ENCODE assay signal across 21 cellular contexts in genomic region chr15:88738796-88739195, GRCh38.
DNase-seq lines count a peak whose midpoint lies in the region; ATAC-seq and TF ChIP-seq lines count a peak whose summit lies in the region.
"Had no signal": no experiment of that assay in that cellular context is flagged by ENCODE, and none has a peak within 500 bp of the region (broad histone marks: within the 10 kb centered on the region; RNA-seq: fewer than 3 reads in every experiment).

No MANE protein-coding gene starts in this region.

- H3K27ac ChIP-seq in osteoblast (ENCODE audit: low read depth, low read length): no peak overlapping the region
- H3K27ac ChIP-seq in endodermal cell (ENCODE audit: low read depth, low read length): no peak overlapping the region
- H3K27ac ChIP-seq: C4-2B, SJSA1 had no signal

- intact Hi-C loops in cardiac septum (cut with DNase I): no loop called here
- intact Hi-C loops in Right ventricle myocardium inferior (cut with DNase I): no loop called here

- peaks cover 12% of the 10 kb centered on the region for H3K4me1 Mint-ChIP-seq in endodermal cell

- H3K9me3 Mint-ChIP-seq in endodermal cell: peaks cover 8% of the 10 kb centered on the region

- H3K79me2 ChIP-seq in osteoblast (ENCODE audit: insufficient read depth, low read length): no peaks in the 10 kb centered on the region

- DNase-seq in cardiac septum (ENCODE audit: low spot score) (peak; percentile 43), Right ventricle myocardium inferior (ENCODE audit: missing footprints) (no peak), fibroblast of mammary gland (ENCODE audit: low read depth) (peak; percentile 3), osteoblast (ENCODE audit: insufficient read length, low spot score, missing footprints) (peak; percentile 80), Ammon's horn (ENCODE audit: low spot score) (no peak), endodermal cell (no peak), HPDE6-E6E7 (ENCODE audit: extremely low spot score) (no peak)
- DNase-seq: 8988T, EL, MV-4-11, NCI-H1436, NCI-H2029, NCI-H2171, NCI-H446, NCI-H748 treated with DMSO at 0.1 percent for 48 hours, PC-3 had no signal

- 87 to 94% methylated on average over 3 to 4 of the region's 4 CpGs for WGBS in endodermal cell (ENCODE audit: insufficient coverage in 1 of 2, insufficient read length in 1 of 2), 2 experiments

- H3K9me3 ChIP-seq in osteoblast (ENCODE audit: low read depth, low read length) (no peaks in the 10 kb centered on the region), endodermal cell (ENCODE audit: control insufficient read depth, low read length) (peaks cover 2% of the 10 kb centered on the region)
- H3K9me3 ChIP-seq: SJSA1 had no signal

- H3K27me3 ChIP-seq in osteoblast (ENCODE audit: insufficient read depth, low read length) (peaks cover 3% of the 10 kb centered on the region), endodermal cell (ENCODE audit: control insufficient read depth, insufficient read depth, low read length, poor library complexity, severe bottlenecking) (no peaks in the 10 kb centered on the region)

- H3K36me3 ChIP-seq in osteoblast (ENCODE audit: insufficient read depth, low read length) (no peaks in the 10 kb centered on the region), endodermal cell (ENCODE audit: control insufficient read depth, insufficient read depth, low read length) (no peaks in the 10 kb centered on the region)
- H3K36me3 ChIP-seq: SJSA1 had no signal

- TF ChIP-seq CTCF in fibroblast of mammary gland (conservative IDR thresholded peaks at IDR 0.05; ENCODE audit: control insufficient read depth, insufficient read depth, low read depth, low read length) (no peak), osteoblast (IDR thresholded peaks at IDR 0.05; ENCODE audit: extremely low read depth, low read depth, low read length) (no peak), endodermal cell (conservative IDR thresholded peaks at IDR 0.05) (no peak)

- ATAC-seq in Right ventricle myocardium inferior (no peak), GM18909 (IDR thresholded peaks at IDR 0.05; ENCODE audit: poor library complexity, unreplicated experiment) (no peak)
- ATAC-seq: HCT116, K562, PC-3 had no signal

- H2AFZ ChIP-seq in osteoblast (ENCODE audit: low read length): no peak overlapping the region

- no peak overlapping the region for H3K27ac Mint-ChIP-seq in endodermal cell

- H3K4me2 ChIP-seq in osteoblast (ENCODE audit: insufficient read depth, low read length): no peak overlapping the region

- no peak overlapping the region for H3K9ac ChIP-seq in endodermal cell (ENCODE audit: extremely low read depth, low read length, poor library complexity, severe bottlenecking)

- H3K4me1 ChIP-seq in osteoblast (ENCODE audit: insufficient read depth, low read length): peaks cover 12% of the 10 kb centered on the region
- H3K4me1 ChIP-seq in endodermal cell (ENCODE audit: control insufficient read depth, insufficient read depth, low read length): peaks cover 11% of the 10 kb centered on the region
- H3K4me1 ChIP-seq: SJSA1 had no signal

- H3K27me3 Mint-ChIP-seq in endodermal cell (ENCODE audit: insufficient read depth): peaks cover 16% of the 10 kb centered on the region

- H3K4me3 ChIP-seq in fibroblast of mammary gland (ENCODE audit: control insufficient read depth, low read depth, low read length) (no peak overlapping the region), osteoblast (ENCODE audit: insufficient read depth, low read length) (no peak overlapping the region), endodermal cell (ENCODE audit: low read length) (no peak overlapping the region)
- H3K4me3 ChIP-seq: K562, SJSA1 had no signal

- no peaks in the 10 kb centered on the region for H4K20me1 ChIP-seq in osteoblast (ENCODE audit: insufficient read depth, low read length)

- no peak overlapping the region for H3K4me3 Mint-ChIP-seq in endodermal cell

- H3K36me3 Mint-ChIP-seq in endodermal cell (ENCODE audit: low read depth): no peaks in the 10 kb centered on the region

Comparison
In these comparisons a context has a peak if more than half of its experiments do, and no peak if none do; other contexts are left out.
1. DNase-seq: peak in cardiac septum (single experiment), fibroblast of mammary gland (single experiment) and osteoblast (single experiment); none in Right ventricle myocardium inferior (single experiment), Ammon's horn (single experiment), endodermal cell (single experiment) and HPDE6-E6E7 (single experiment).